ENCODE assay signal across 8 cellular contexts in genomic region chr16:23505180-23505665, GRCh38. TPM values are rescaled to one million over a fixed set of nuclear protein-coding genes. Genes with fewer than 3 reads are reported as not detected.
DNase-seq lines count a peak whose midpoint lies in the region; ATAC-seq and TF ChIP-seq lines count a peak whose summit lies in the region.

No MANE protein-coding gene starts in this region.

- no peaks in the 10 kb centered on the region for H3K36me3 ChIP-seq in aorta (ENCODE audit: control insufficient read depth in 1 of 2, insufficient read depth in 2 of 2, low read length in 1 of 2)

- WGBS in aorta, 2 donors = 89 to 95% methylated on average over 9 of the region's 9 CpGs

- peaks cover 0 to 2% of the 10 kb centered on the region in 2 donors for H3K4me1 ChIP-seq in aorta (ENCODE audit: control insufficient read depth in 1 of 2, insufficient read depth in 2 of 2, low read length in 2 of 2)

- H3K4me3 ChIP-seq in GM12864 (ENCODE audit: low read depth, low read length) (peak overlapping the region; percentile 87), aorta (ENCODE audit: low read length in 2 of 2) (no peak overlapping the region)

- peak overlapping the region in 1 of 2 donors; percentile 2 for H3K27ac ChIP-seq in aorta (ENCODE audit: low read depth in 1 of 2, low read length in 2 of 2)

- no peaks in the 10 kb centered on the region for H3K27me3 Mint-ChIP-seq in osteocyte (ENCODE audit: unreplicated experiment)

- H3K4me3 Mint-ChIP-seq in osteocyte (ENCODE audit: unreplicated experiment) = no peak overlapping the region

- no peaks in the 10 kb centered on the region for H3K9me3 Mint-ChIP-seq in osteocyte (ENCODE audit: unreplicated experiment)

- no peak for TF ChIP-seq CTCF in GM12864 (IDR thresholded peaks at IDR 0.05; ENCODE audit: low read depth, low read length, missing control alignments)
- TF ChIP-seq CTCF in osteocyte (IDR thresholded peaks at IDR 0.05) = no peak

- H3K4me1 Mint-ChIP-seq in osteocyte (ENCODE audit: unreplicated experiment) = peaks cover 44% of the 10 kb centered on the region

- DNase-seq in GM12864 (ENCODE audit: low read depth) (no peak), astrocyte of the hippocampus (ENCODE audit: low read depth, low spot score) (peak; percentile 77), osteocyte (ENCODE audit: extremely low spot score, unreplicated experiment) (no peak), cortex of kidney (lab: John Stamatoyannopoulos, UW) (no peak), SK-N-DZ (ENCODE audit: low spot score) (no peak), aorta (no peak)
- no peak for DNase-seq in effector CD4-positive, alpha-beta T cell

- H3K9me3 ChIP-seq in aorta (ENCODE audit: control insufficient read depth, low read length) = no peaks in the 10 kb centered on the region

- ATAC-seq in HG02840 (IDR thresholded peaks at IDR 0.05; ENCODE audit: low FRiP score, unreplicated experiment) = peak; percentile 20
- no peak for ATAC-seq in aorta (ENCODE audit: low FRiP score)

- H3K27ac Mint-ChIP-seq in osteocyte (ENCODE audit: unreplicated experiment) = peak overlapping the region; percentile 87

- intact Hi-C loops in aorta (cut with DNase I) = loop anchor here in 1 of 2 donors (5.0 kb wide), 1 partner anchor 52 kb away; the partner anchor contains the start of genes EARS2 and UBFD1

- H3K27me3 ChIP-seq in aorta (ENCODE audit: control insufficient read depth in 1 of 2, insufficient read depth in 2 of 2, low read length in 1 of 2) = no peaks in the 10 kb centered on the region

- peaks cover 3% of the 10 kb centered on the region for H3K36me3 Mint-ChIP-seq in osteocyte (ENCODE audit: unreplicated experiment)

RNA-seq across cellular contexts. Expression of gene GGA2, which starts 5.1 kb away (rescaled TPM):
- 59.7 and 64.6 TPM in 2 replicates for total RNA-seq in osteocyte
- polyA plus RNA-seq in SK-N-DZ (2014; cell fraction: cytosol; rRNA removed) = 57.7 and 67.8 TPM in 2 replicates
- 104 and 144 TPM in 2 replicates for polyA plus RNA-seq in SK-N-DZ (2014; cell fraction: nucleus; rRNA removed)
- total RNA-seq in aorta = 10 to 100 TPM; 48.2 to 84.9 TPM
- 10 to 100 TPM; 12.0 to 18.0 TPM for polyA plus RNA-seq in aorta

RNA-seq across cellular contexts. Expression of gene EARS2, which starts 51.9 kb away (rescaled TPM):
- total RNA-seq in osteocyte (18.7 and 21.1 TPM in 2 replicates), aorta (10 to 100 TPM; 10.8 to 14.9 TPM)
- polyA plus RNA-seq in SK-N-DZ (2014; cell fraction: cytosol; rRNA removed) = 31.4 and 44.9 TPM in 2 replicates
- polyA plus RNA-seq in SK-N-DZ (2014; cell fraction: nucleus; rRNA removed) = 48.8 and 57.6 TPM in 2 replicates
- 1 to 10 TPM; 4.8 to 6.3 TPM for polyA plus RNA-seq in aorta

RNA-seq across cellular contexts. Expression of gene COG7, which starts 52.2 kb away (rescaled TPM):
- total RNA-seq in osteocyte = 25.4 and 26.1 TPM in 2 replicates
- 12.5 and 18.3 TPM in 2 replicates for polyA plus RNA-seq in SK-N-DZ (2014; cell fraction: cytosol; rRNA removed)
- polyA plus RNA-seq in SK-N-DZ (2014; cell fraction: nucleus; rRNA removed) = 15.5 and 19.7 TPM in 2 replicates
- total RNA-seq in aorta = 10 to 100 TPM; 15.6 to 30.0 TPM
- 10 to 100 TPM; 12.5 to 50.2 TPM for polyA plus RNA-seq in aorta

RNA-seq across cellular contexts. Expression of gene UBFD1, which starts 52.3 kb away (rescaled TPM):
- total RNA-seq in osteocyte (92.1 and 100 TPM in 2 replicates), aorta (10 to 100 TPM; 43.8 to 55.4 TPM)
- 113 and 132 TPM in 2 replicates for polyA plus RNA-seq in SK-N-DZ (2014; cell fraction: cytosol; rRNA removed)
- 99.1 and 107 TPM in 2 replicates for polyA plus RNA-seq in SK-N-DZ (2014; cell fraction: nucleus; rRNA removed)
- polyA plus RNA-seq in aorta = 10 to 100 TPM; 12.3 to 12.8 TPM
